ENCODE assay signal across 22 cellular contexts in genomic region chr13:34805347-34805746, GRCh38.
"Had no signal": no experiment of that assay in that cellular context is flagged by ENCODE, and none has a peak within 500 bp of the region (broad histone marks: within the 10 kb centered on the region; RNA-seq: fewer than 3 reads in every experiment).

No MANE protein-coding gene starts in this region.

- H3K27ac ChIP-seq: dorsolateral prefrontal cortex, gastrocnemius medialis, heart right ventricle, neutrophil, right atrium auricular region, sigmoid colon, thyroid gland had no signal

- H3K4me3 ChIP-seq: dorsolateral prefrontal cortex, gastrocnemius medialis, heart right ventricle, right atrium auricular region, sigmoid colon, thyroid gland had no signal

- H3K27me3 Mint-ChIP-seq: type B pancreatic cell had no signal

- ATAC-seq: esophagus mucosa; gastrocnemius medialis; heart right ventricle; naive thymus-derived CD4-positive, alpha-beta T cell had no signal

- H3K4me1 ChIP-seq: gastrocnemius medialis, heart right ventricle, right atrium auricular region, sigmoid colon had no signal

- H3K27me3 ChIP-seq: dorsolateral prefrontal cortex, gastrocnemius medialis, heart right ventricle, neutrophil, right atrium auricular region, sigmoid colon, thyroid gland had no signal

- H3K9me3 Mint-ChIP-seq: nephron progenitor cell, type B pancreatic cell had no signal

- H3K9me3 ChIP-seq: gastrocnemius medialis, neutrophil, right atrium auricular region, sigmoid colon, thyroid gland had no signal

- H3K27ac Mint-ChIP-seq: naive thymus-derived CD4-positive, alpha-beta T cell; nephron progenitor cell; type B pancreatic cell had no signal

- H3K36me3 ChIP-seq: gastrocnemius medialis, heart right ventricle, neutrophil, right atrium auricular region, sigmoid colon, thyroid gland had no signal

- H3K4me3 Mint-ChIP-seq: naive thymus-derived CD4-positive, alpha-beta T cell; nephron progenitor cell; type B pancreatic cell had no signal

- DNase-seq: cortex of kidney; dorsolateral prefrontal cortex; effector CD8-positive, alpha-beta T cell; gastrocnemius medialis; heart right ventricle; hypothalamus; kidney glomerular epithelial cell; naive thymus-derived CD4-positive, alpha-beta T cell; nephron progenitor cell; posterior cingulate gyrus; sigmoid colon; small intestine; stimulated activated CD4-positive, alpha-beta T cell treated with anti-CD3 and anti-CD28 coated beads, Interleukin-12 subunit alpha, Interleukin-12 subunit beta, amount 100 ng/mL, for 4 hours; stimulated activated CD4-positive, alpha-beta T cell treated with anti-CD3 and anti-CD28 coated beads, Interleukin-2, amount 100 ng/mL, for 48 hours; stimulated activated naive CD4-positive, alpha-beta T cell treated with Interleukin-2 at 50 U/mL for 16 hours; thyroid gland had no signal

- FAIRE-seq: islet of Langerhans, small intestine, urothelium cell line had no signal

- H3K36me3 Mint-ChIP-seq: naive thymus-derived CD4-positive, alpha-beta T cell; type B pancreatic cell had no signal

- H3K4me1 Mint-ChIP-seq: naive thymus-derived CD4-positive, alpha-beta T cell; nephron progenitor cell had no signal
